ENCODE assay signal across 19 cellular contexts in genomic region chr6:118627724-118628123, GRCh38.
"Had no signal": no experiment of that assay in that cellular context is flagged by ENCODE, and none has a peak within 500 bp of the region (broad histone marks: within the 10 kb centered on the region; RNA-seq: fewer than 3 reads in every experiment).

No MANE protein-coding gene starts in this region.

- H3K27ac Mint-ChIP-seq: endodermal cell, memory B cell, mesothelial cell of epicardium, nephron had no signal

- H3K4me2 ChIP-seq: hepatocyte had no signal

- H3K36me3 ChIP-seq: colonic mucosa, lower lobe of right lung had no signal

- H3K4me3 ChIP-seq: colonic mucosa, hepatocyte, left ventricle myocardium inferior, lower lobe of right lung, tibial artery had no signal

- H3K4me1 ChIP-seq: colonic mucosa, foreskin keratinocyte, lower lobe of right lung, tibial artery had no signal

- H3K4me1 Mint-ChIP-seq: endodermal cell, mesothelial cell of epicardium, nephron had no signal

- H3K27ac ChIP-seq: colonic mucosa, foreskin keratinocyte, hepatocyte, left ventricle myocardium inferior, lower lobe of right lung, tibial artery had no signal

- H3K27me3 Mint-ChIP-seq: memory B cell had no signal

- H3K27me3 ChIP-seq: colonic mucosa, foreskin keratinocyte, hepatocyte, tibial artery had no signal

- ATAC-seq: foreskin keratinocyte, left cardiac atrium, lower lobe of right lung, sciatic nerve had no signal

- H3K4me3 Mint-ChIP-seq: endodermal cell, memory B cell, mesothelial cell of epicardium, nephron had no signal

- H3K9me3 ChIP-seq: colonic mucosa, lower lobe of right lung, tibial artery had no signal

- H2AFZ ChIP-seq: hepatocyte had no signal

- DNase-seq: colonic mucosa; dermis blood vessel endothelial cell; endodermal cell; erythroblast; foreskin keratinocyte; head of caudate nucleus; kidney; left cardiac atrium; left ventricle myocardium inferior; lower lobe of right lung; stimulated activated CD4-positive, alpha-beta T cell treated with anti-CD3 and anti-CD28 coated beads, Interleukin-2, amount 100 ng/mL, for 24 hours; stimulated activated CD4-positive, alpha-beta T cell treated with anti-CD3 and anti-CD28 coated beads, Interleukin-4, amount 100 ng/mL, for 4 hours; stimulated activated naive CD4-positive, alpha-beta T cell; tibial artery had no signal
